Comparison of ENCODE assay signal across 1 cellular context in the genomic region with DNA sequence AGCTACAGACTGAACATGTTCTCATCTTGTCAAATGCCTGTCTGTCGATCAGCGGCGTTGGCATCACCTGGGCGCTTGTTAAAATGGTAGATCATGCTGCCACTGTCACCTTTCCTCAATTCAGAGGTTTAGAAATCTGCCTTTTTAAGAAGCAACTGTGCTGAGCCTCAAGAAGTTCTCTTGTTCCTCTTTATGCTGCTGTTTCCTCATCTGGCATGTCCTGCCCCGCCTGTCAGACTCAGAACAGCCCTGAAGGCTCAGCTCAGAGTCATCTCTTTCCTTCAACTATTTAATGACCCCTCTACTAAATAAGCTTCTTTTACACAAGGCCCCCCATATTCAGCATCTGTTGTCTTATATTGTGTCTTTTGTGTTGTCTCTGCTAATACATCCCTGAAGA.
TF ChIP-seq lines count a peak whose summit lies in the region.

No MANE protein-coding gene starts in this region.

TF ChIP-seq in GM12878, 131 proteins besides CTCF, POLR2A, EP300 and RAD21 (continued from another document):
- TF ChIP-seq, protein P1, sequence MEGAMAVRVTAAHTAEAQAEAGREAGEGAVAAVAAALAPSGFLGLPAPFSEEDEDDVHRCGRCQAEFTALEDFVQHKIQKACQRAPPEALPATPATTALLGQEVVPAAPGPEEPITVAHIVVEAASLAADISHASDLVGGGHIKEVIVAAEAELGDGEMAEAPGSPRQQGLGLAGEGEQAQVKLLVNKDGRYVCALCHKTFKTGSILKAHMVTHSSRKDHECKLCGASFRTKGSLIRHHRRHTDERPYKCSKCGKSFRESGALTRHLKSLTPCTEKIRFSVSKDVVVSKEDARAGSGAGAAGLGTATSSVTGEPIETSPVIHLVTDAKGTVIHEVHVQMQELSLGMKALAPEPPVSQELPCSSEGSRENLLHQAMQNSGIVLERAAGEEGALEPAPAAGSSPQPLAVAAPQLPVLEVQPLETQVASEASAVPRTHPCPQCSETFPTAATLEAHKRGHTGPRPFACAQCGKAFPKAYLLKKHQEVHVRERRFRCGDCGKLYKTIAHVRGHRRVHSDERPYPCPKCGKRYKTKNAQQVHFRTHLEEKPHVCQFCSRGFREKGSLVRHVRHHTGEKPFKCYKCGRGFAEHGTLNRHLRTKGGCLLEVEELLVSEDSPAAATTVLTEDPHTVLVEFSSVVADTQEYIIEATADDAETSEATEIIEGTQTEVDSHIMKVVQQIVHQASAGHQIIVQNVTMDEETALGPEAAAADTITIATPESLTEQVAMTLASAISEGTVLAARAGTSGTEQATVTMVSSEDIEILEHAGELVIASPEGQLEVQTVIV (IDR thresholded peaks at IDR 0.05; ENCODE audit: borderline replicate concordance, partially characterized antibody): no peak
- TF ChIP-seq NBN (IDR thresholded peaks at IDR 0.05): no peak
- no peak for TF ChIP-seq FOXM1 (IDR thresholded peaks at IDR 0.05; ENCODE audit: low read depth, low read length)
- TF ChIP-seq MTA2 (IDR thresholded peaks at IDR 0.05; ENCODE audit: low read depth): no peak
